ENCODE assay signal across 34 cellular contexts in the genomic region with DNA sequence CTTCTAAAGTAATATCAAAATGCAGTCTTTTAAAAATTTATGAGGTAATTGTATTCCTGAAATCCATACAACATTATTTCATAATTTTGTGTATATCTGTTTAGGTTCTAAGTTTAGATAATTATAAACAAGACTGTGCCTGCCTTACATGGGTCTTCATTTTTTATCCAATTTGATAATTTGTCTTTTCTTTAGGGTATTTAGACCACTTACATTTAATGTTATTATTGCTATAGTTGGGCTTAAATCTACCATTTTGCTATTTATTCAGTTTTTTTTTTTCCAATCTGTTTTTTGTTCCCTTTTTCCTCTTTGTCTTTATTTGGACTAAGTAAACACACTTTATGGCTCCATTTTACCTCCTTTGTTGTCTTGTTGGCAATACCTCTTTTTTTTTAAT.
"Had no signal": no experiment of that assay in that cellular context is flagged by ENCODE, and none has a peak within 500 bp of the region (broad histone marks: within the 10 kb centered on the region; RNA-seq: fewer than 3 reads in every experiment).

No MANE protein-coding gene starts in this region.

- DNase-seq: activated effector memory CD4-positive, alpha-beta T cell treated with anti-CD3 and anti-CD28 coated beads, Interleukin-2, amount 50 U/mL, for 16 hours; activated effector memory CD4-positive, alpha-beta T cell treated with Interleukin-2 at 50 U/mL for 16 hours; activated gamma-delta T cell; activated gamma-delta T cell treated with Interleukin-2 at 50 U/mL for 16 hours; activated naive CD4-positive, alpha-beta T cell; activated naive CD4-positive, alpha-beta T cell treated with anti-CD3 and anti-CD28 coated beads for 36 hours; activated naive CD4-positive, alpha-beta T cell treated with anti-CD3 and anti-CD28 coated beads, Interleukin-2, amount 10 ng/mL, durations not matched to agents 7 days and 5 days; activated naive CD4-positive, alpha-beta T cell treated with anti-CD3 and anti-CD28 coated beads, Interleukin-2, amount 50 U/mL, for 16 hours; activated naive CD4-positive, alpha-beta T cell treated with Interleukin-2 at 50 U/mL for 16 hours; activated naive CD8-positive, alpha-beta T cell treated with anti-CD3 and anti-CD28 coated beads for 36 hours; activated naive CD8-positive, alpha-beta T cell treated with anti-CD3 and anti-CD28 coated beads, Interleukin-2, amount 10 ng/mL, durations not matched to agents 7 days and 5 days; activated naive CD8-positive, alpha-beta T cell treated with anti-CD3 and anti-CD28 coated beads, Interleukin-2, amount 50 U/mL, for 24 hours; activated T-cell treated with anti-CD3 and anti-CD28 coated beads, Interleukin-2, amount 50 U/mL, for 1 hour; activated T-cell treated with anti-CD3 and anti-CD28 coated beads, Interleukin-2, amount 50 U/mL, for 24 hours; activated T-cell treated with anti-CD3 and anti-CD28 coated beads, Interleukin-2, amount 50 U/mL, for 4 hours; activated T-cell treated with anti-CD3 and anti-CD28 coated beads, Interleukin-2, amount 50 U/mL, for 48 hours; activated T-cell treated with anti-CD3 and anti-CD28 coated beads, Interleukin-2, amount 50 U/mL, for 72 hours; adrenal gland; amniotic stem cell; amygdala; anterior cingulate cortex; aorta; body of pancreas; brain microvascular endothelial cell; caudate nucleus; central memory CD4-positive, alpha-beta T cell; cerebellar nuclear complex had no signal

- H3K4me1 ChIP-seq: adrenal gland, ascending aorta, body of pancreas, breast epithelium had no signal

- H3K36me3 ChIP-seq: adrenal gland, ascending aorta, brain microvascular endothelial cell, breast epithelium, cardiac muscle cell had no signal

- FAIRE-seq: astrocyte, bronchial epithelial cell had no signal

- ATAC-seq: activated naive CD4-positive, alpha-beta T cell treated with anti-CD3 and anti-CD28 coated beads, Interleukin-2, amount 50 U/mL, for 72 hours; activated naive CD8-positive, alpha-beta T cell treated with anti-CD3 and anti-CD28 coated beads, Interleukin-2, amount 50 U/mL, for 24 hours; activated T-cell treated with anti-CD3 and anti-CD28 coated beads, Interleukin-2, amount 50 U/mL, for 4 hours; activated T-cell treated with anti-CD3 and anti-CD28 coated beads, Interleukin-2, amount 50 U/mL, for 72 hours; activated T-helper 17 cell treated with anti-CD3 and anti-CD28 coated beads, Interleukin-2, amount 50 U/mL, for 72 hours; body of pancreas had no signal

- H3K9me3 ChIP-seq: body of pancreas had no signal

- H3K27ac ChIP-seq: adrenal gland, ascending aorta, body of pancreas, brain microvascular endothelial cell, breast epithelium, cardiac muscle cell had no signal

- H3K27me3 ChIP-seq: adrenal gland, ascending aorta, brain microvascular endothelial cell, breast epithelium, cardiac muscle cell had no signal

- H3K4me3 ChIP-seq: adrenal gland, ascending aorta, body of pancreas, breast epithelium, cardiac muscle cell had no signal
